In the genomic region with DNA sequence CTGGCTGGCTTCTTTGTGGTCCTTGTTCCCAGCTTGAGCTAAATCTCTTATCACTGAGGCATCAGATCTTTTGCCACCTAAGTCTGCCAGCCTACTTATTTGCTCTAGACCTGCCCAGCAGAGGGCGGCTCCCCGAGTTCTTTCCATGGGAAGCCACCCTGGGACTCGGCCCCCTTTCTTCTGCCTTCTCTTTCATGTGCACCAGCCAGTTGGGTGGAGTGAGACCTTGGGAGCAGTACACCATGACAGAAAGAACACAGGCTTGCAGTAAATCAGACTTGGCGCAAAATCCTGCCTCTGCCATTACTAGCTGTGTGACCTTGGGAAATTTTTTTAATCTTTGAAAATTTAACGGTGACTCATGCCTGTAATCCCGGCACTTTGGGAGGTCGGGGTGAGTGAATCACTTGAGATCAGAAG, we compare ENCODE assay signal across 8 cellular contexts. TPM values are rescaled to one million over a fixed set of nuclear protein-coding genes. Genes with fewer than 3 reads are reported as not detected.
A peak's percentile ranks its signal among the peaks of the same experiment; 100 is the strongest.
DNase-seq lines count a peak whose midpoint lies in the region; ATAC-seq, FAIRE-seq and TF ChIP-seq lines count a peak whose summit lies in the region.

No MANE protein-coding gene starts in this region.

- TF ChIP-seq EP300 in A549 (IDR thresholded peaks at IDR 0.05): no peak

- peak; percentile 55 to 62 for TF ChIP-seq RAD21 in A549 (conservative IDR thresholded peaks at IDR 0.05 in 1 of 2, IDR thresholded peaks at IDR 0.05 in 1 of 2)

- H3K4me1 ChIP-seq in A549 (peaks cover 13% of the 10 kb centered on the region), Peyer's patch (no peaks in the 10 kb centered on the region), spleen (peaks cover 0 to 30% (median 13%) of the 10 kb centered on the region in 6 donors)

- H3K27me3 ChIP-seq in GM06990 (replicated peaks; ENCODE audit: control insufficient read depth, insufficient read depth, low read length): no peaks in the 10 kb centered on the region
- no peaks in the 10 kb centered on the region for H3K27me3 ChIP-seq in Peyer's patch
- H3K27me3 ChIP-seq in spleen (replicated peaks in 1 of 7): no peaks in the 10 kb centered on the region

- DNase-seq in A549 (ENCODE audit: low read depth in 1 of 2, low spot score in 1 of 2): peak; percentile 46 to 83
- no peak for DNase-seq in GM06990 (ENCODE audit: extremely low read depth, insufficient read length)
- peak in 2 of 3 donors; percentile 76 to 84 for DNase-seq in Peyer's patch
- DNase-seq in epithelial cell of proximal tubule (ENCODE audit: low read depth): peak; percentile 50
- peak; percentile 82 for DNase-seq in spleen

- POLR2A ChIA-PET in A549 (lab: Yijun Ruan, JAX): interaction anchor here (1.3 kb wide), 1 partner anchor 24 kb away, joined by 3 read pairs; a partner anchor contains a TSS

- TF ChIP-seq CTCF in A549 (IDR thresholded peaks at IDR 0.05): peak; percentile 66
- peak; percentile 38 for TF ChIP-seq CTCF in GM06990 (IDR thresholded peaks at IDR 0.05; ENCODE audit: insufficient read depth, low read length, poor library complexity, severe bottlenecking)
- peak in 4 of 6 experiments; percentile 42 to 65 (median 60) for TF ChIP-seq CTCF in Peyer's patch (IDR thresholded peaks at IDR 0.05)
- TF ChIP-seq CTCF in epithelial cell of proximal tubule (conservative IDR thresholded peaks at IDR 0.05; ENCODE audit: low read depth, low read length): peak; percentile 57
- peak in 9 of 11 experiments; percentile 6 to 56 (median 39) for TF ChIP-seq CTCF in spleen (IDR thresholded peaks at IDR 0.05 in 8 of 11, conservative IDR thresholded peaks at IDR 0.05 in 3 of 11)

- 0 out of 3 replicates have a peak overlapping the region, but pooled peaks have one; percentile 12 for H3K4me3 ChIP-seq in A549
- H3K4me3 ChIP-seq in GM06990 (replicated peaks; ENCODE audit: low read depth, low read length): no peak overlapping the region
- no peak overlapping the region for H3K4me3 ChIP-seq in Peyer's patch
- H3K4me3 ChIP-seq in epithelial cell of proximal tubule (ENCODE audit: low read depth, low read length): no peak overlapping the region
- no peak overlapping the region for H3K4me3 ChIP-seq in spleen

- FAIRE-seq in A549 (lab: Jason Lieb, UNC): no peak

- H3K4me2 ChIP-seq in A549: peak overlapping the region; percentile 61

- ATAC-seq in A549 (peak; percentile 97 to 99), GM21825 (IDR thresholded peaks at IDR 0.05; ENCODE audit: unreplicated experiment) (no peak), HG03095 (IDR thresholded peaks at IDR 0.05; ENCODE audit: unreplicated experiment) (no peak), GM18909 (IDR thresholded peaks at IDR 0.05; ENCODE audit: poor library complexity, unreplicated experiment) (no peak)

- WGBS in A549 (ENCODE audit: missing lambda C conversion rate): 13% methylated on average over 7 of the region's 7 CpGs
- WGBS in spleen, 5 donors: 43 to 64% (median 49%) methylated on average over 7 of the region's 7 CpGs

- H3K9me3 ChIP-seq in A549: no peaks in the 10 kb centered on the region
- H3K9me3 ChIP-seq in Peyer's patch: no peaks in the 10 kb centered on the region
- no peaks in the 10 kb centered on the region for H3K9me3 ChIP-seq in spleen

- intact Hi-C loops in spleen (cut with DNase I; ENCODE audit: low total_unique reads): loop anchor here (5.0 kb wide), 1 partner anchor 80 kb away; no protein-coding TSS in a partner anchor

- TF ChIP-seq POLR2A in A549 (IDR thresholded peaks at IDR 0.05; ENCODE audit: low read length) (no peak), Peyer's patch (IDR thresholded peaks at IDR 0.05) (no peak), spleen (IDR thresholded peaks at IDR 0.05) (no peak)

- CTCF ChIA-PET in A549 (lab: Yijun Ruan, JAX): interaction anchor here (0.6 to 5.8 kb wide), 31 partner anchors 8 to 156 kb away, joined by 3 to 120 read pairs (median 4); a partner anchor contains a TSS

- peak overlapping the region in 1 of 2 experiments; percentile 44; a peak in 3 of 6 replicates for H3K27ac ChIP-seq in A549
- no peak overlapping the region for H3K27ac ChIP-seq in Peyer's patch
- peak overlapping the region in 6 of 8 donors; percentile 39 to 65 (median 48) for H3K27ac ChIP-seq in spleen

- no peaks in the 10 kb centered on the region for H3K36me3 ChIP-seq in GM06990 (ENCODE audit: control insufficient read depth, insufficient read depth, low read length)
- H3K36me3 ChIP-seq in Peyer's patch: no peaks in the 10 kb centered on the region
- no peaks in the 10 kb centered on the region for H3K36me3 ChIP-seq in spleen

TF ChIP-seq in A549, 52 proteins besides CTCF, POLR2A, EP300 and RAD21:
- no peak for TF ChIP-seq RARB (CRISPR knock-in tag; IDR thresholded peaks at IDR 0.05)
- TF ChIP-seq RNF2 (IDR thresholded peaks at IDR 0.05; ENCODE audit: borderline replicate concordance, low read depth): no peak
- no peak for TF ChIP-seq FOSL2 (IDR thresholded peaks at IDR 0.05)
- peak; percentile 88 for TF ChIP-seq FOSL2 (CRISPR knock-in tag; IDR thresholded peaks at IDR 0.05)
- TF ChIP-seq GATA3 (IDR thresholded peaks at IDR 0.05; ENCODE audit: borderline replicate concordance): peak; percentile 27; the same call in 1 of the 2 replicates
- TF ChIP-seq SMC3 (IDR thresholded peaks at IDR 0.05): peak; percentile 71

RNA-seq across cellular contexts. Expression of a gene that starts 7.4 kb away (rescaled TPM):
- polyA plus RNA-seq in A549 (2011; rRNA removed) (27.2 and 38.3 TPM in 2 replicates), A549 (2017; fragmentation: RNase III; extraction: RNeasy Plus Mini Kit Qiagen cat#74134 plus additional on column Dnase treatment) (14.8 to 16.4 TPM (median 15.5 TPM) in 3 replicates), spleen (10 to 100 TPM in 1 of 3 donors, 1 to 10 TPM in 2; 8.2 to 10.8 (median 9.5) TPM)
- polyA plus RNA-seq in A549 (2012; cell fraction: cytosol; rRNA removed): 15.1 and 16.5 TPM in 2 replicates
- polyA plus RNA-seq in A549 (2012; cell fraction: nucleus; rRNA removed): 5.3 and 9.7 TPM in 2 replicates
- 20.3 and 22.3 TPM in 2 replicates for polyA minus RNA-seq in A549 (2011; rRNA and poly(A)+ RNA removed)
- total RNA-seq in Peyer's patch (10 to 100 TPM; 23.1 to 42.9 (median 39.1) TPM), epithelial cell of proximal tubule (29.3 and 42.2 TPM in 2 replicates), spleen (10 to 100 TPM in 5 of 7 donors, 1 to 10 TPM in 2; 8.6 to 18.1 (median 13.4) TPM)

RNA-seq across cellular contexts. Expression of a gene that starts 24.1 kb away (rescaled TPM):
- polyA plus RNA-seq in A549 (2011; rRNA removed): 375 and 459 TPM in 2 replicates
- polyA plus RNA-seq in A549 (2012; cell fraction: cytosol; rRNA removed): 562 and 808 TPM in 2 replicates
- 357 and 411 TPM in 2 replicates for polyA plus RNA-seq in A549 (2012; cell fraction: nucleus; rRNA removed)
- 290 to 304 TPM (median 292 TPM) in 3 replicates for polyA plus RNA-seq in A549 (2017; fragmentation: RNase III; extraction: RNeasy Plus Mini Kit Qiagen cat#74134 plus additional on column Dnase treatment)
- polyA minus RNA-seq in A549 (2011; rRNA and poly(A)+ RNA removed): 415 and 549 TPM in 2 replicates
- total RNA-seq in Peyer's patch: 100 to 1,000 TPM; 220 to 372 (median 284) TPM
- total RNA-seq in epithelial cell of proximal tubule: 196 and 198 TPM in 2 replicates
- 100 to 1,000 TPM; 237 to 493 (median 306) TPM for total RNA-seq in spleen
- 100 to 1,000 TPM; 181 to 329 (median 237) TPM for polyA plus RNA-seq in spleen

RNA-seq across cellular contexts. Expression of a gene that starts 44.9 kb away (rescaled TPM):
- polyA plus RNA-seq in A549 (2011; rRNA removed): 1.3 and 1.7 TPM in 2 replicates
- 1.3 TPM in 2 replicates for polyA plus RNA-seq in A549 (2012; cell fraction: cytosol; rRNA removed)
- 3.5 and 4.2 TPM in 2 replicates for polyA plus RNA-seq in A549 (2012; cell fraction: nucleus; rRNA removed)
- polyA plus RNA-seq in A549 (2017; fragmentation: RNase III; extraction: RNeasy Plus Mini Kit Qiagen cat#74134 plus additional on column Dnase treatment): 0.58 to 0.92 TPM (median 0.77 TPM) in 3 replicates
- 2.9 and 4.3 TPM in 2 replicates for polyA minus RNA-seq in A549 (2011; rRNA and poly(A)+ RNA removed)
- total RNA-seq in Peyer's patch: 10 to 100 TPM in 1 of 4 donors, 1 to 10 TPM in 3; 1.4 to 19.8 (median 6.6) TPM
- total RNA-seq in epithelial cell of proximal tubule: 4.6 and 9.2 TPM in 2 replicates
- total RNA-seq in spleen: 10 to 100 TPM; 17.1 to 27.1 (median 20.5) TPM
- 10 to 100 TPM in 2 of 3 donors, 1 to 10 TPM in 1; 3.9 to 14.7 (median 10.0) TPM for polyA plus RNA-seq in spleen

Comparison
In these comparisons a context has a peak if more than half of its experiments do, and no peak if none do; other contexts are left out.
1. ATAC-seq: peak in A549 (2 of 2); none in GM21825 (single experiment), HG03095 (single experiment) and GM18909 (single experiment).
2. H3K27ac ChIP-seq: peak in spleen (6 of 8); none in Peyer's patch (0 of 4).
3. Peak in every context shown above with its lines, with median percentiles within 50 percentile points of each other: CTCF ChIP-seq.